In genomic region chr15:64209680-64210334, GRCh38 we compare ENCODE assay signal across 8 cellular contexts. TPM values are rescaled to one million over a fixed set of nuclear protein-coding genes. Genes with fewer than 3 reads are reported as not detected.
A peak's percentile ranks its signal among the peaks of the same experiment; 100 is the strongest.
DNase-seq lines count a peak whose midpoint lies in the region; ATAC-seq and TF ChIP-seq lines count a peak whose summit lies in the region.

No MANE protein-coding gene starts in this region.

- ATAC-seq in activated CD8-positive, alpha-beta memory T cell treated with anti-CD3 and anti-CD28 coated beads, Interleukin-2, amount 10 ng/mL, durations not matched to agents 7 days and 5 days = no peak
- ATAC-seq in left lung (peak; percentile 49), HG03135 (IDR thresholded peaks at IDR 0.05; ENCODE audit: unreplicated experiment) (no peak)
- no peak for ATAC-seq in stimulated activated memory B cell treated with anti-CD40 and anti-IgM and Interleukin-4, amounts not matched to agents 10 μg/mL and 1 μg/mL and 100 μg/mL, for 72 hours

- H3K4me3 Mint-ChIP-seq in activated CD8-positive, alpha-beta memory T cell treated with anti-CD3 and anti-CD28 coated beads, Interleukin-2, amount 10 ng/mL, durations not matched to agents 7 days and 5 days = no peak overlapping the region
- H3K4me3 Mint-ChIP-seq in stimulated activated memory B cell treated with anti-CD40 and anti-IgM and Interleukin-4, amounts not matched to agents 10 μg/mL and 1 μg/mL and 100 μg/mL, for 72 hours = no peak overlapping the region

- no peaks in the 10 kb centered on the region for H3K4me1 ChIP-seq in adrenal gland (replicated peaks in 1 of 2)
- no peaks in the 10 kb centered on the region for H3K4me1 ChIP-seq in left lung

- intact Hi-C loops in adrenal gland (cut with DNase I) (loop anchor here in 1 of 2 donors (5.0 kb wide), 1 partner anchor 147 kb away; the partner anchor contains the start of gene CSNK1G1), left lung (cut with DNase I) (loop anchor here in 1 of 2 donors (5.0 kb wide), 1 partner anchor 147 kb away; the partner anchor contains the start of gene CSNK1G1)

- H3K9me3 Mint-ChIP-seq in activated CD8-positive, alpha-beta memory T cell treated with anti-CD3 and anti-CD28 coated beads, Interleukin-2, amount 10 ng/mL, durations not matched to agents 7 days and 5 days (ENCODE audit: low read depth) = no peaks in the 10 kb centered on the region
- H3K9me3 Mint-ChIP-seq in stimulated activated memory B cell treated with anti-CD40 and anti-IgM and Interleukin-4, amounts not matched to agents 10 μg/mL and 1 μg/mL and 100 μg/mL, for 72 hours = no peaks in the 10 kb centered on the region

- TF ChIP-seq CTCF in adrenal gland (IDR thresholded peaks at IDR 0.05) = peak; percentile 28 to 72 (median 54)
- no peak for TF ChIP-seq CTCF in left lung (IDR thresholded peaks at IDR 0.05)

- H3K27ac ChIP-seq in adrenal gland (no peak overlapping the region), left lung (no peak overlapping the region)

- H3K36me3 ChIP-seq in adrenal gland (replicated peaks in 1 of 2) = peaks cover 0 to 13% of the 10 kb centered on the region in 2 donors
- H3K36me3 ChIP-seq in left lung = peaks cover 0 to 34% of the 10 kb centered on the region in 2 donors

- DNase-seq in activated CD8-positive, alpha-beta memory T cell treated with anti-CD3 and anti-CD28 coated beads, Interleukin-2, amount 10 ng/mL, durations not matched to agents 7 days and 5 days = no peak
- DNase-seq in activated CD8-positive, alpha-beta memory T cell treated with anti-CD3 and anti-CD28 coated beads, Interleukin-2, amount 50 U/mL, for 4 hours = no peak
- DNase-seq in NCI-H1417 (lab: John Stamatoyannopoulos, UW) = peak; percentile 0 to 76 (median 36)
- no peak for DNase-seq in adrenal gland
- DNase-seq in left lung = no peak
- DNase-seq in globus pallidus (ENCODE audit: low spot score) = no peak

- 40 to 45% (median 43%) methylated on average over 3 of the region's 3 CpGs for WGBS in adrenal gland, 4 donors

- peaks cover 13% of the 10 kb centered on the region for H3K36me3 Mint-ChIP-seq in activated CD8-positive, alpha-beta memory T cell treated with anti-CD3 and anti-CD28 coated beads, Interleukin-2, amount 10 ng/mL, durations not matched to agents 7 days and 5 days
- peaks cover 14% of the 10 kb centered on the region for H3K36me3 Mint-ChIP-seq in stimulated activated memory B cell treated with anti-CD40 and anti-IgM and Interleukin-4, amounts not matched to agents 10 μg/mL and 1 μg/mL and 100 μg/mL, for 72 hours

- H3K9me3 ChIP-seq in adrenal gland (replicated peaks in 1 of 3) (no peaks in the 10 kb centered on the region), left lung (no peaks in the 10 kb centered on the region)

- no peak for TF ChIP-seq POLR2A in adrenal gland (IDR thresholded peaks at IDR 0.05)

- H3K27ac Mint-ChIP-seq in activated CD8-positive, alpha-beta memory T cell treated with anti-CD3 and anti-CD28 coated beads, Interleukin-2, amount 10 ng/mL, durations not matched to agents 7 days and 5 days = peak overlapping the region; percentile 57
- H3K27ac Mint-ChIP-seq in stimulated activated memory B cell treated with anti-CD40 and anti-IgM and Interleukin-4, amounts not matched to agents 10 μg/mL and 1 μg/mL and 100 μg/mL, for 72 hours = no peak overlapping the region

- CTCF ChIA-PET in activated CD8-positive, alpha-beta memory T cell treated with anti-CD3 and anti-CD28 coated beads, Interleukin-2, amount 10 ng/mL, durations not matched to agents 7 days and 5 days (lab: Charles Lee) = interaction anchor here (0.7 to 1.6 kb wide), 5 partner anchors 41 to 524 kb away, joined by 3 to 7 read pairs (median 3); partner anchors contain the start of genes CSNK1G1 and PPIB

- no peaks in the 10 kb centered on the region for H3K27me3 ChIP-seq in adrenal gland
- H3K27me3 ChIP-seq in left lung = no peaks in the 10 kb centered on the region

- no peak overlapping the region for H3K4me3 ChIP-seq in adrenal gland
- no peak overlapping the region for H3K4me3 ChIP-seq in left lung

- H3K27me3 Mint-ChIP-seq in activated CD8-positive, alpha-beta memory T cell treated with anti-CD3 and anti-CD28 coated beads, Interleukin-2, amount 10 ng/mL, durations not matched to agents 7 days and 5 days = no peaks in the 10 kb centered on the region
- H3K27me3 Mint-ChIP-seq in stimulated activated memory B cell treated with anti-CD40 and anti-IgM and Interleukin-4, amounts not matched to agents 10 μg/mL and 1 μg/mL and 100 μg/mL, for 72 hours = no peaks in the 10 kb centered on the region

- peaks cover 21% of the 10 kb centered on the region for H3K4me1 Mint-ChIP-seq in activated CD8-positive, alpha-beta memory T cell treated with anti-CD3 and anti-CD28 coated beads, Interleukin-2, amount 10 ng/mL, durations not matched to agents 7 days and 5 days
- no peaks in the 10 kb centered on the region for H3K4me1 Mint-ChIP-seq in stimulated activated memory B cell treated with anti-CD40 and anti-IgM and Interleukin-4, amounts not matched to agents 10 μg/mL and 1 μg/mL and 100 μg/mL, for 72 hours

RNA-seq across cellular contexts. Expression of gene PPIB, which starts 47.0 kb away (rescaled TPM):
- 100 to 1,000 TPM; 308 to 386 TPM for total RNA-seq in activated CD8-positive, alpha-beta memory T cell treated with anti-CD3 and anti-CD28 coated beads, Interleukin-2, amount 10 ng/mL, durations not matched to agents 7 days and 5 days
- total RNA-seq in adrenal gland (1,000 to 10,000 TPM in 1 of 8 donors, 100 to 1,000 TPM in 7; 313 to 2,941 (median 534) TPM), left lung (100 to 1,000 TPM; 554 to 728 TPM)
- 1,000 to 10,000 TPM in 1 of 3 donors, 100 to 1,000 TPM in 2; 611 to 1,206 (median 702) TPM for polyA plus RNA-seq in adrenal gland

RNA-seq across cellular contexts. Expression of gene SNX22, which starts 58.3 kb away (rescaled TPM):
- under 1 TPM; 0.21 to 0.35 TPM for total RNA-seq in activated CD8-positive, alpha-beta memory T cell treated with anti-CD3 and anti-CD28 coated beads, Interleukin-2, amount 10 ng/mL, durations not matched to agents 7 days and 5 days
- 1 to 10 TPM in 4 of 8 donors, under 1 TPM in 4; 0.35 to 2.5 (median 1.0) TPM for total RNA-seq in adrenal gland
- polyA plus RNA-seq in adrenal gland = 1 to 10 TPM in 2 of 3 donors, under 1 TPM in 1; 0.15 to 3.1 (median 2.3) TPM
- total RNA-seq in left lung = 1 to 10 TPM; 6.2 to 7.4 TPM

Comparison
In these comparisons a context has a peak if more than half of its experiments do, and no peak if none do; other contexts are left out.
1. DNase-seq: peak in NCI-H1417 (3 of 3); none in activated CD8-positive, alpha-beta memory T cell treated with anti-CD3 and anti-CD28 coated beads, Interleukin-2, amount 10 ng/mL, durations not matched to agents 7 days and 5 days (single experiment), activated CD8-positive, alpha-beta memory T cell treated with anti-CD3 and anti-CD28 coated beads, Interleukin-2, amount 50 U/mL, for 4 hours (single experiment), adrenal gland (0 of 7), left lung (0 of 2) and globus pallidus (single experiment).
2. CTCF ChIP-seq: peak in adrenal gland (6 of 6); none in left lung (0 of 2).